1 cellular context compared by ENCODE assay signal in genomic region chr1:16167331-16168143, GRCh38.
TF ChIP-seq lines count a peak whose summit lies in the region.

No MANE protein-coding gene starts in this region.

TF ChIP-seq in H1, 55 proteins besides CTCF, POLR2A, EP300 and RAD21:
- TF ChIP-seq JUN (IDR thresholded peaks at IDR 0.05; ENCODE audit: low read depth, low read length) (no peak), CBX5 (IDR thresholded peaks at IDR 0.05; ENCODE audit: low read depth, low read length) (no peak), TEAD4 (IDR thresholded peaks at IDR 0.05; ENCODE audit: low read depth, low read length) (0 out of 2 replicates have a peak, but pooled peaks have one; percentile 28), TAF1 (IDR thresholded peaks at IDR 0.05; ENCODE audit: low read depth, low read length) (no peak), NANOG (IDR thresholded peaks at IDR 0.05; ENCODE audit: insufficient read depth, low read depth, low read length, poor library complexity, severe bottlenecking) (no peak), CHD1 (IDR thresholded peaks at IDR 0.05; ENCODE audit: low read depth, low read length) (no peak), GTF2F1 (IDR thresholded peaks at IDR 0.05; ENCODE audit: borderline replicate concordance, low read depth, low read length) (no peak), GABPA (IDR thresholded peaks at IDR 0.05; ENCODE audit: borderline replicate concordance, insufficient read depth, low read length) (no peak), ZNF274 (IDR thresholded peaks at IDR 0.05; ENCODE audit: borderline replicate concordance, extremely low read depth, low read length) (no peak), NRF1 (IDR thresholded peaks at IDR 0.05; ENCODE audit: low read depth, low read length) (no peak), SAP30 (IDR thresholded peaks at IDR 0.05; ENCODE audit: insufficient read depth, insufficient replicate concordance, low read length) (peak; percentile 68), TBP (IDR thresholded peaks at IDR 0.05; ENCODE audit: low read depth, low read length) (no peak), HDAC2 (IDR thresholded peaks at IDR 0.05; ENCODE audit: borderline replicate concordance in 1 of 2, low read depth in 2 of 2, low read length in 2 of 2) (no peak), RXRA (IDR thresholded peaks at IDR 0.05; ENCODE audit: insufficient read depth, low read depth, low read length) (peak; percentile 74; the same call in 1 of the 2 replicates), ATF2 (IDR thresholded peaks at IDR 0.05; ENCODE audit: low read length) (no peak), RBBP5 (IDR thresholded peaks at IDR 0.05; ENCODE audit: borderline replicate concordance, low read depth, low read length) (peak; percentile 64; the same call in 1 of the 2 replicates), CEBPB (IDR thresholded peaks at IDR 0.05; ENCODE audit: low read depth, low read length) (no peak), SIX5 (IDR thresholded peaks at IDR 0.05; ENCODE audit: low read depth, low read length) (no peak), POLR2AphosphoS5 (IDR thresholded peaks at IDR 0.05; ENCODE audit: low read depth, low read length) (peak; percentile 53; the same call in 1 of the 2 replicates), MAX (IDR thresholded peaks at IDR 0.05) (peak; percentile 96), KDM4A (IDR thresholded peaks at IDR 0.05; ENCODE audit: low read depth, low read length, severe bottlenecking) (no peak), MAFK (IDR thresholded peaks at IDR 0.05; ENCODE audit: low read depth, low read length) (no peak), SRF (IDR thresholded peaks at IDR 0.05; ENCODE audit: low read depth, low read length) (no peak), CREB1 (IDR thresholded peaks at IDR 0.05) (no peak), BACH1 (IDR thresholded peaks at IDR 0.05; ENCODE audit: low read length) (no peak), FOSL1 (IDR thresholded peaks at IDR 0.05; ENCODE audit: insufficient read depth, low read depth, low read length) (no peak), TCF12 (IDR thresholded peaks at IDR 0.05; ENCODE audit: low read depth, low read length) (no peak), KDM1A (IDR thresholded peaks at IDR 0.05; ENCODE audit: borderline replicate concordance, low read length) (no peak), SUZ12 (IDR thresholded peaks at IDR 0.05; ENCODE audit: low read length) (no peak), PHF8 (conservative IDR thresholded peaks at IDR 0.05; ENCODE audit: low read depth, low read length) (0 out of 2 replicates have a peak, but pooled peaks have one; percentile 57), CHD2 (IDR thresholded peaks at IDR 0.05; ENCODE audit: low read length) (no peak), CBX8 (IDR thresholded peaks at IDR 0.05; ENCODE audit: borderline replicate concordance, low read depth, low read length) (no peak), KDM5A (IDR thresholded peaks at IDR 0.05; ENCODE audit: low read length) (no peak), POU5F1 (IDR thresholded peaks at IDR 0.05; ENCODE audit: low read depth, low read length) (no peak), YY1 (IDR thresholded peaks at IDR 0.05; ENCODE audit: low read depth, low read length) (0 out of 2 replicates have a peak, but pooled peaks have one; percentile 4), BRCA1 (IDR thresholded peaks at IDR 0.05; ENCODE audit: low read depth, low read length) (no peak), SIRT6 (IDR thresholded peaks at IDR 0.05; ENCODE audit: low read length) (no peak), BCL11A (IDR thresholded peaks at IDR 0.05; ENCODE audit: low read depth in 2 of 2, low read length in 2 of 2) (no peak), SP4 (IDR thresholded peaks at IDR 0.05; ENCODE audit: low read length) (no peak), SIN3A (conservative IDR thresholded peaks at IDR 0.05 in 1 of 2, IDR thresholded peaks at IDR 0.05 in 1 of 2; ENCODE audit: low read depth in 1 of 2, low read length in 2 of 2) (0 out of 4 replicates have a peak, but pooled peaks of 1 of the 2 experiments have one; percentile 48), HDAC6 (IDR thresholded peaks at IDR 0.05; ENCODE audit: low read depth, low read length) (no peak), ASH2L (IDR thresholded peaks at IDR 0.05; ENCODE audit: low read length) (peak; percentile 63), EZH2 (IDR thresholded peaks at IDR 0.05; ENCODE audit: low read depth, low read length, severe bottlenecking) (no peak), RNF2 (IDR thresholded peaks at IDR 0.05; ENCODE audit: borderline replicate concordance, low read depth, low read length, missing control alignments, poor library complexity, severe bottlenecking) (no peak), JUND (IDR thresholded peaks at IDR 0.05; ENCODE audit: low read length) (no peak), SP2 (IDR thresholded peaks at IDR 0.05; ENCODE audit: low read length) (no peak), RFX5 (IDR thresholded peaks at IDR 0.05; ENCODE audit: borderline replicate concordance, low read depth, low read length) (no peak), TAF7 (optimal IDR thresholded peaks at IDR 0.05; ENCODE audit: borderline replicate concordance, low read depth, low read length) (peak; percentile 42), SP1 (IDR thresholded peaks at IDR 0.05; ENCODE audit: low read depth, low read length) (0 out of 2 replicates have a peak, but pooled peaks have one; percentile 30), EGR1 (IDR thresholded peaks at IDR 0.05; ENCODE audit: borderline replicate concordance, low read depth, low read length) (peak; percentile 60; the same call in 1 of the 2 replicates), ATF3 (IDR thresholded peaks at IDR 0.05; ENCODE audit: insufficient read depth, low read depth, low read length) (no peak), CTBP2 (IDR thresholded peaks at IDR 0.05; ENCODE audit: borderline replicate concordance, insufficient read depth, insufficient read length, low read length) (no peak)
- TF ChIP-seq, protein P1, sequence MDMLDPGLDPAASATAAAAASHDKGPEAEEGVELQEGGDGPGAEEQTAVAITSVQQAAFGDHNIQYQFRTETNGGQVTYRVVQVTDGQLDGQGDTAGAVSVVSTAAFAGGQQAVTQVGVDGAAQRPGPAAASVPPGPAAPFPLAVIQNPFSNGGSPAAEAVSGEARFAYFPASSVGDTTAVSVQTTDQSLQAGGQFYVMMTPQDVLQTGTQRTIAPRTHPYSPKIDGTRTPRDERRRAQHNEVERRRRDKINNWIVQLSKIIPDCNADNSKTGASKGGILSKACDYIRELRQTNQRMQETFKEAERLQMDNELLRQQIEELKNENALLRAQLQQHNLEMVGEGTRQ (IDR thresholded peaks at IDR 0.05; ENCODE audit: low read length): no peak; the same call in 1 of the 2 replicates
- TF ChIP-seq, protein P2, sequence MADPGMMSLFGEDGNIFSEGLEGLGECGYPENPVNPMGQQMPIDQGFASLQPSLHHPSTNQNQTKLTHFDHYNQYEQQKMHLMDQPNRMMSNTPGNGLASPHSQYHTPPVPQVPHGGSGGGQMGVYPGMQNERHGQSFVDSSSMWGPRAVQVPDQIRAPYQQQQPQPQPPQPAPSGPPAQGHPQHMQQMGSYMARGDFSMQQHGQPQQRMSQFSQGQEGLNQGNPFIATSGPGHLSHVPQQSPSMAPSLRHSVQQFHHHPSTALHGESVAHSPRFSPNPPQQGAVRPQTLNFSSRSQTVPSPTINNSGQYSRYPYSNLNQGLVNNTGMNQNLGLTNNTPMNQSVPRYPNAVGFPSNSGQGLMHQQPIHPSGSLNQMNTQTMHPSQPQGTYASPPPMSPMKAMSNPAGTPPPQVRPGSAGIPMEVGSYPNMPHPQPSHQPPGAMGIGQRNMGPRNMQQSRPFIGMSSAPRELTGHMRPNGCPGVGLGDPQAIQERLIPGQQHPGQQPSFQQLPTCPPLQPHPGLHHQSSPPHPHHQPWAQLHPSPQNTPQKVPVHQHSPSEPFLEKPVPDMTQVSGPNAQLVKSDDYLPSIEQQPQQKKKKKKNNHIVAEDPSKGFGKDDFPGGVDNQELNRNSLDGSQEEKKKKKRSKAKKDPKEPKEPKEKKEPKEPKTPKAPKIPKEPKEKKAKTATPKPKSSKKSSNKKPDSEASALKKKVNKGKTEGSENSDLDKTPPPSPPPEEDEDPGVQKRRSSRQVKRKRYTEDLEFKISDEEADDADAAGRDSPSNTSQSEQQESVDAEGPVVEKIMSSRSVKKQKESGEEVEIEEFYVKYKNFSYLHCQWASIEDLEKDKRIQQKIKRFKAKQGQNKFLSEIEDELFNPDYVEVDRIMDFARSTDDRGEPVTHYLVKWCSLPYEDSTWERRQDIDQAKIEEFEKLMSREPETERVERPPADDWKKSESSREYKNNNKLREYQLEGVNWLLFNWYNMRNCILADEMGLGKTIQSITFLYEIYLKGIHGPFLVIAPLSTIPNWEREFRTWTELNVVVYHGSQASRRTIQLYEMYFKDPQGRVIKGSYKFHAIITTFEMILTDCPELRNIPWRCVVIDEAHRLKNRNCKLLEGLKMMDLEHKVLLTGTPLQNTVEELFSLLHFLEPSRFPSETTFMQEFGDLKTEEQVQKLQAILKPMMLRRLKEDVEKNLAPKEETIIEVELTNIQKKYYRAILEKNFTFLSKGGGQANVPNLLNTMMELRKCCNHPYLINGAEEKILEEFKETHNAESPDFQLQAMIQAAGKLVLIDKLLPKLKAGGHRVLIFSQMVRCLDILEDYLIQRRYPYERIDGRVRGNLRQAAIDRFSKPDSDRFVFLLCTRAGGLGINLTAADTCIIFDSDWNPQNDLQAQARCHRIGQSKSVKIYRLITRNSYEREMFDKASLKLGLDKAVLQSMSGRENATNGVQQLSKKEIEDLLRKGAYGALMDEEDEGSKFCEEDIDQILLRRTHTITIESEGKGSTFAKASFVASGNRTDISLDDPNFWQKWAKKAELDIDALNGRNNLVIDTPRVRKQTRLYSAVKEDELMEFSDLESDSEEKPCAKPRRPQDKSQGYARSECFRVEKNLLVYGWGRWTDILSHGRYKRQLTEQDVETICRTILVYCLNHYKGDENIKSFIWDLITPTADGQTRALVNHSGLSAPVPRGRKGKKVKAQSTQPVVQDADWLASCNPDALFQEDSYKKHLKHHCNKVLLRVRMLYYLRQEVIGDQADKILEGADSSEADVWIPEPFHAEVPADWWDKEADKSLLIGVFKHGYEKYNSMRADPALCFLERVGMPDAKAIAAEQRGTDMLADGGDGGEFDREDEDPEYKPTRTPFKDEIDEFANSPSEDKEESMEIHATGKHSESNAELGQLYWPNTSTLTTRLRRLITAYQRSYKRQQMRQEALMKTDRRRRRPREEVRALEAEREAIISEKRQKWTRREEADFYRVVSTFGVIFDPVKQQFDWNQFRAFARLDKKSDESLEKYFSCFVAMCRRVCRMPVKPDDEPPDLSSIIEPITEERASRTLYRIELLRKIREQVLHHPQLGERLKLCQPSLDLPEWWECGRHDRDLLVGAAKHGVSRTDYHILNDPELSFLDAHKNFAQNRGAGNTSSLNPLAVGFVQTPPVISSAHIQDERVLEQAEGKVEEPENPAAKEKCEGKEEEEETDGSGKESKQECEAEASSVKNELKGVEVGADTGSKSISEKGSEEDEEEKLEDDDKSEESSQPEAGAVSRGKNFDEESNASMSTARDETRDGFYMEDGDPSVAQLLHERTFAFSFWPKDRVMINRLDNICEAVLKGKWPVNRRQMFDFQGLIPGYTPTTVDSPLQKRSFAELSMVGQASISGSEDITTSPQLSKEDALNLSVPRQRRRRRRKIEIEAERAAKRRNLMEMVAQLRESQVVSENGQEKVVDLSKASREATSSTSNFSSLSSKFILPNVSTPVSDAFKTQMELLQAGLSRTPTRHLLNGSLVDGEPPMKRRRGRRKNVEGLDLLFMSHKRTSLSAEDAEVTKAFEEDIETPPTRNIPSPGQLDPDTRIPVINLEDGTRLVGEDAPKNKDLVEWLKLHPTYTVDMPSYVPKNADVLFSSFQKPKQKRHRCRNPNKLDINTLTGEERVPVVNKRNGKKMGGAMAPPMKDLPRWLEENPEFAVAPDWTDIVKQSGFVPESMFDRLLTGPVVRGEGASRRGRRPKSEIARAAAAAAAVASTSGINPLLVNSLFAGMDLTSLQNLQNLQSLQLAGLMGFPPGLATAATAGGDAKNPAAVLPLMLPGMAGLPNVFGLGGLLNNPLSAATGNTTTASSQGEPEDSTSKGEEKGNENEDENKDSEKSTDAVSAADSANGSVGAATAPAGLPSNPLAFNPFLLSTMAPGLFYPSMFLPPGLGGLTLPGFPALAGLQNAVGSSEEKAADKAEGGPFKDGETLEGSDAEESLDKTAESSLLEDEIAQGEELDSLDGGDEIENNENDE (IDR thresholded peaks at IDR 0.05; ENCODE audit: insufficient replicate concordance, low read length): no peak
- TF ChIP-seq, protein P3, sequence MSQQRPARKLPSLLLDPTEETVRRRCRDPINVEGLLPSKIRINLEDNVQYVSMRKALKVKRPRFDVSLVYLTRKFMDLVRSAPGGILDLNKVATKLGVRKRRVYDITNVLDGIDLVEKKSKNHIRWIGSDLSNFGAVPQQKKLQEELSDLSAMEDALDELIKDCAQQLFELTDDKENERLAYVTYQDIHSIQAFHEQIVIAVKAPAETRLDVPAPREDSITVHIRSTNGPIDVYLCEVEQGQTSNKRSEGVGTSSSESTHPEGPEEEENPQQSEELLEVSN (IDR thresholded peaks at IDR 0.05): peak; percentile 68
TF ChIP-seq in H1: peak in this region for 14.
